ENCODE assay signal across 20 cellular contexts in the genomic region with DNA sequence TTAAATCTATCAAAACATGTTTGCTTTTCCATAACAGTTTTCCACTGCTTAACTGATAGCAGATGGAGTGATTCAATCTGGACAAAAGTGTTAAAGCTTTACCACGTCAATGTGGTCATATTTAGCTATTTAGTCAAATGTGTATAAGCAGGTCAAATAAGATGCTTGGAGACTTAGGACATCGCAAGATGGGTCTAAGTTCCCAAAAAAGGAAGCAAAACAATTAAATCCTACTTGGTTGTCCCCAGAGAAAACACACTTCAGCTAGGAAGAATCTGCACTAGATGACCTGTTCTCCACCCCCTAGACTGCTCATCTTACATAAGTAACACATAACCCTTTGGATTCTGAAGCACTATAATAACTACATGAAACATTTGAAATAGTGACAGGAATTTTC. TPM values are rescaled to one million over a fixed set of nuclear protein-coding genes. Genes with fewer than 3 reads are reported as not detected.
DNase-seq lines count a peak whose midpoint lies in the region; ATAC-seq and TF ChIP-seq lines count a peak whose summit lies in the region.
"Had no signal": no experiment of that assay in that cellular context is flagged by ENCODE, and none has a peak within 500 bp of the region (broad histone marks: within the 10 kb centered on the region; RNA-seq: fewer than 3 reads in every experiment).

No MANE protein-coding gene starts in this region.

- in situ Hi-C loops in astrocyte of the spinal cord (cut with HindIII; ENCODE audit: low sequenced_read_pairs): no loop called here

- H3K27me3 ChIP-seq in aorta (ENCODE audit: control insufficient read depth in 1 of 2, insufficient read depth in 2 of 2, low read length in 1 of 2) (no peaks in the 10 kb centered on the region), vagina (no peaks in the 10 kb centered on the region)
- H3K27me3 ChIP-seq: pancreas, right lobe of liver had no signal

- H3K4me1 ChIP-seq in aorta (ENCODE audit: control insufficient read depth in 1 of 2, insufficient read depth in 2 of 2, low read length in 2 of 2) (peaks cover 0 to 5% of the 10 kb centered on the region in 2 donors), vagina (peaks cover 16% of the 10 kb centered on the region)
- H3K4me1 ChIP-seq: pancreas, right lobe of liver had no signal

- intact Hi-C loops in aorta (cut with DNase I) (loop anchor here (5.0 kb wide), 2 partner anchors 44 to 49 kb away; no protein-coding TSS in a partner anchor), vagina (cut with DNase I) (no loop called here)

- H3K27ac ChIP-seq in aorta (ENCODE audit: low read depth in 1 of 2, low read length in 2 of 2) (no peak overlapping the region), vagina (no peak overlapping the region)
- H3K27ac ChIP-seq: right lobe of liver had no signal

- H3K9me3 ChIP-seq in aorta (ENCODE audit: control insufficient read depth, low read length) (no peaks in the 10 kb centered on the region), vagina (no peaks in the 10 kb centered on the region)
- H3K9me3 ChIP-seq: pancreas, right lobe of liver had no signal

- DNase-seq in GM03348 (ENCODE audit: low spot score) (peak; percentile 47), astrocyte of the spinal cord (ENCODE audit: low read depth, low spot score) (peak; percentile 73), fibroblast of villous mesenchyme (ENCODE audit: low read depth) (peak; percentile 80), aorta (no peak), vagina (ENCODE audit: extremely low spot score in 2 of 2) (no peak), NAMALWA (ENCODE audit: low spot score) (no peak)
- no peak for DNase-seq in stimulated activated CD4-positive, alpha-beta T cell treated with anti-CD3 and anti-CD28 coated beads, Interleukin-2, amount 100 ng/mL, for 24 hours
- DNase-seq: activated CD4-positive, alpha-beta T cell treated with anti-CD3 and anti-CD28 coated beads for 4 hours; caudate nucleus; CD4-positive, CD25-positive, alpha-beta regulatory T cell; effector CD4-positive, alpha-beta T cell; Kasumi-1; NCI-H2171; NCI-H526 treated with DMSO at 0.1 percent for 48 hours; pancreas; right lobe of liver; stimulated activated naive CD8-positive, alpha-beta T cell treated with anti-CD3 and anti-CD28 coated beads, Interleukin-15, Interleukin-2, amounts not matched to agents 100 U/mL and 50 U/mL, for 24 hours; SW 1271 had no signal

- no peak for TF ChIP-seq POLR2A in vagina (IDR thresholded peaks at IDR 0.05)

- no peaks in the 10 kb centered on the region for H3K36me3 ChIP-seq in aorta (ENCODE audit: control insufficient read depth in 1 of 2, insufficient read depth in 2 of 2, low read length in 1 of 2)
- no peaks in the 10 kb centered on the region for H3K36me3 ChIP-seq in vagina
- H3K36me3 ChIP-seq: pancreas, right lobe of liver had no signal

- ATAC-seq in aorta (ENCODE audit: low FRiP score): peak; percentile 33
- ATAC-seq: activated T-helper 17 cell treated with anti-CD3 and anti-CD28 coated beads, Interleukin-2, amount 50 U/mL, for 72 hours; right lobe of liver; stimulated activated naive CD8-positive, alpha-beta T cell treated with anti-CD3 and anti-CD28 coated beads, Interleukin-15, Interleukin-2, amounts not matched to agents 100 U/mL and 50 U/mL, for 24 hours had no signal

- 30 to 37% methylated on average over 2 of the region's 2 CpGs for WGBS in aorta, 2 donors

- TF ChIP-seq CTCF in astrocyte of the spinal cord (IDR thresholded peaks at IDR 0.05; ENCODE audit: low read depth, low read length) (no peak), fibroblast of villous mesenchyme (IDR thresholded peaks at IDR 0.05; ENCODE audit: insufficient read depth, low read depth, low read length) (no peak), vagina (IDR thresholded peaks at IDR 0.05) (no peak)

- no peak overlapping the region for H3K4me3 ChIP-seq in astrocyte of the spinal cord (ENCODE audit: low read depth, low read length)
- no peak overlapping the region for H3K4me3 ChIP-seq in fibroblast of villous mesenchyme (ENCODE audit: low read depth, low read length)
- H3K4me3 ChIP-seq in aorta (ENCODE audit: low read length in 2 of 2): no peak overlapping the region
- no peak overlapping the region for H3K4me3 ChIP-seq in vagina
- H3K4me3 ChIP-seq: lung, pancreas, right lobe of liver had no signal

RNA-seq across cellular contexts. Expression of gene VGLL3, which starts 52.2 kb away (rescaled TPM):
- 102 and 223 TPM in 2 replicates for total RNA-seq in fibroblast of villous mesenchyme
- total RNA-seq in aorta: 100 to 1,000 TPM in 1 of 2 donors, 10 to 100 TPM in 1; 49.8 to 155 TPM
- 10 to 100 TPM; 10.8 to 11.2 TPM for polyA plus RNA-seq in aorta
- total RNA-seq in vagina: 17.7 TPM
- polyA plus RNA-seq: CD4-positive, CD25-positive, alpha-beta regulatory T cell had no signal

Comparison
In these comparisons a context has a peak if more than half of its experiments do, and no peak if none do; other contexts are left out.
1. DNase-seq: peak in GM03348 (single experiment), astrocyte of the spinal cord (single experiment) and fibroblast of villous mesenchyme (single experiment); none in aorta (0 of 2), vagina (0 of 2), NAMALWA (single experiment) and stimulated activated CD4-positive, alpha-beta T cell treated with anti-CD3 and anti-CD28 coated beads, Interleukin-2, amount 100 ng/mL, for 24 hours (0 of 2).